In genomic region chr7:28151965-28152364, GRCh38 we compare ENCODE assay signal across 8 cellular contexts. TPM values are rescaled to one million over a fixed set of nuclear protein-coding genes. Genes with fewer than 3 reads are reported as not detected.
DNase-seq lines count a peak whose midpoint lies in the region; ATAC-seq lines count a peak whose summit lies in the region.

No MANE protein-coding gene starts in this region.

- H3K4me3 Mint-ChIP-seq in activated naive CD8-positive, alpha-beta T cell, result peak overlapping the region; percentile 20

- peak overlapping the region; percentile 80 for H3K27ac Mint-ChIP-seq in activated naive CD8-positive, alpha-beta T cell

- H3K4me1 Mint-ChIP-seq in activated naive CD8-positive, alpha-beta T cell (ENCODE audit: low read depth), result peaks cover 52% of the 10 kb centered on the region

- no peaks in the 10 kb centered on the region for H3K27me3 Mint-ChIP-seq in activated naive CD8-positive, alpha-beta T cell

- peak; percentile 62 for DNase-seq in NOMO-1 treated with DMSO at 0.1 percent for 48 hours (lab: John Stamatoyannopoulos, UW; ENCODE audit: unreplicated experiment)
- no peak for DNase-seq in NOMO-1 treated with dmso at 0.1 percent for 144 hours (lab: John Stamatoyannopoulos, UW; ENCODE audit: unreplicated experiment)
- DNase-seq in pulmonary artery endothelial cell (ENCODE audit: low read depth, low spot score), result peak; percentile 44
- DNase-seq in ecto neural progenitor cell (ENCODE audit: low spot score), result no peak
- DNase-seq in NCI-H345 (lab: John Stamatoyannopoulos, UW), result no peak
- no peak for DNase-seq in GDM1 (lab: John Stamatoyannopoulos, UW)

- peaks cover 3% of the 10 kb centered on the region for H3K9me3 Mint-ChIP-seq in activated naive CD8-positive, alpha-beta T cell (ENCODE audit: low read depth)

- peaks cover 4% of the 10 kb centered on the region for H3K36me3 Mint-ChIP-seq in activated naive CD8-positive, alpha-beta T cell

- peak; percentile 35 for ATAC-seq in HG03196 (IDR thresholded peaks at IDR 0.05; ENCODE audit: unreplicated experiment)

RNA-seq across cellular contexts. Expression of gene JAZF1, which starts 28.6 kb away (rescaled TPM):
- total RNA-seq in pulmonary artery endothelial cell, result 5.5 and 6.0 TPM in 2 replicates

Comparison
In these comparisons a context has a peak if more than half of its experiments do, and no peak if none do; other contexts are left out.
1. DNase-seq: peak in NOMO-1 treated with DMSO at 0.1 percent for 48 hours (single experiment) and pulmonary artery endothelial cell (single experiment); none in NOMO-1 treated with dmso at 0.1 percent for 144 hours (single experiment), ecto neural progenitor cell (single experiment), NCI-H345 (single experiment) and GDM1 (single experiment).